Comparison of ENCODE assay signal across 8 cellular contexts in the genomic region with DNA sequence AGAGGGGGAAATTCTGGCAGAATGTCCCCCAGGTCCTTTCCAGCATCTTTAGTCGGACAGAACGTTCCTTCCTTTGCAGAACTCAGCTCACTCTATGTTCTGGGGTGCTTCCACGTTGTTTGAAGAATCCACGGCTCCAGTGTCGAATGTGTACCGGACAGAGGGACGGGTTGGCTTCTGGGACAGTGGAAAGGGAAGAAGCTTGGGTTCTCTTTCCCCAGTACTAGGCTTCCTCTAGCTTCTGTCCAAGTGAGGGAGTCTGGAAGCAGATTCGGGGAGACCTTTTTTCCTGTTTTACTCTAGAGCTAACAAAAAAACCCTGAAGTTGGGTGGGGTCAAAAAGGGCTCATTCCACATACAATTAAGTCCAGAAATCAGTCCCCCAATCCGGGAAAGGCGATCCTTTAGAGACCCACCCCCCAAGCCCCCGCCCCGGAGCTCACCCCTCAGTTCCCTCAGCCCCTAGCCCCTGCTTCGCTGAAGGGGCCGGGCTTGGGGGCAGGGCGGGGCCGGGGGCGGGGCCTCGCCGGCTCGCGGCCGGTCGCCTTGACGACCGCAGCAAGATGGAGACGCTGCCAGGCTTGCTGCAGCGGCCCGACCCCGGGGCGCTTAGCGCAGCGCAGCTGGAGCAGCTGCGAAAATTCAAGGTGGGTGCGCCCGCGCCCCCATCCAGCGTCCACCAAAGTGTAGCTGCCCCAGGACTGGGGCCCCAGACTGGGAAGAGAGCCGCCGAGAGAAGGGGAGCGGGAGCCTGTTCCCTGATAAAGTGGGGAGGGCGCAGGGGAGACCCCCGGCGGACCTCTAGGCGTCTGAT. TPM values are rescaled to one million over a fixed set of nuclear protein-coding genes. Genes with fewer than 3 reads are reported as not detected.
DNase-seq lines count a peak whose midpoint lies in the region; ATAC-seq and TF ChIP-seq lines count a peak whose summit lies in the region.

RIIAD1 (plus strand) TSS at position 549 of the 814 bp plus-strand sequence; CDS start at position 564, 15 bp downstream.

- no peak within 1 kb of the TSS for H3K27ac Mint-ChIP-seq in activated T-helper 17 cell treated with anti-CD3 and anti-CD28 coated beads, Interleukin-2, amount 50 U/mL, for 72 hours
- H3K27ac Mint-ChIP-seq in progenitor cell of endocrine pancreas, result no peak within 1 kb of the TSS

- peaks cover 7% of the 10 kb centered on the region for H3K4me1 Mint-ChIP-seq in activated T-helper 17 cell treated with anti-CD3 and anti-CD28 coated beads, Interleukin-2, amount 50 U/mL, for 72 hours
- H3K4me1 Mint-ChIP-seq in progenitor cell of endocrine pancreas (ENCODE audit: low read depth), result peaks cover 21% of the 10 kb centered on the region

- H3K4me3 Mint-ChIP-seq in activated T-helper 17 cell treated with anti-CD3 and anti-CD28 coated beads, Interleukin-2, amount 50 U/mL, for 72 hours, result peak within 1 kb of the TSS; percentile 66
- peak within 1 kb of the TSS; percentile 64 for H3K4me3 Mint-ChIP-seq in progenitor cell of endocrine pancreas (ENCODE audit: low read depth)

- TF ChIP-seq CTCF in AG04450 (IDR thresholded peaks at IDR 0.05; ENCODE audit: low read depth, low read length) (no peak), progenitor cell of endocrine pancreas (IDR thresholded peaks at IDR 0.05; ENCODE audit: unreplicated experiment) (no peak)

- peaks cover 53% of the 10 kb centered on the region for H3K27me3 ChIP-seq in AG04450 (ENCODE audit: control insufficient read depth, insufficient read depth, low read length)

- intact Hi-C loops in Right ventricle myocardium superior (cut with DNase I), result no loop called here

- H3K4me3 ChIP-seq in AG04450 (ENCODE audit: low read depth, low read length), result peak within 1 kb of the TSS; percentile 53

- no peak for DNase-seq in AG04450 (ENCODE audit: low read depth, low spot score)
- DNase-seq in NCI-H146 (lab: John Stamatoyannopoulos, UW), result peak; percentile 49
- DNase-seq in Right ventricle myocardium superior, result peak; percentile 56
- DNase-seq in progenitor cell of endocrine pancreas (ENCODE audit: low spot score, unreplicated experiment), result no peak
- no peak for DNase-seq in Kasumi-1 (lab: John Stamatoyannopoulos, UW)

- POLR2A ChIA-PET in AG04450 (lab: Yijun Ruan, JAX), result no interaction called here

- no peak within 1 kb of the TSS for H3K27ac ChIP-seq in AG04450 (ENCODE audit: low read depth, low read length)

- CTCF ChIA-PET in AG04450 (lab: Charles Lee), result interaction anchor here (0.7 to 1.9 kb wide), 4 partner anchors 13 to 127 kb away, joined by 3 to 16 read pairs (median 4); no protein-coding TSS in a partner anchor

- no peaks in the 10 kb centered on the region for H3K9me3 ChIP-seq in AG04450 (ENCODE audit: control insufficient read depth, insufficient read depth, low read length)

- peaks cover 49% of the 10 kb centered on the region for H3K27me3 Mint-ChIP-seq in activated T-helper 17 cell treated with anti-CD3 and anti-CD28 coated beads, Interleukin-2, amount 50 U/mL, for 72 hours
- H3K27me3 Mint-ChIP-seq in progenitor cell of endocrine pancreas, result peaks cover 72% of the 10 kb centered on the region

- ATAC-seq in GM19351 (IDR thresholded peaks at IDR 0.05; ENCODE audit: unreplicated experiment) (peak; percentile 55), Right ventricle myocardium superior (ENCODE audit: poor library complexity) (peak; percentile 86), HG03457 (IDR thresholded peaks at IDR 0.05; ENCODE audit: unreplicated experiment) (no peak)
- ATAC-seq in activated T-helper 17 cell treated with anti-CD3 and anti-CD28 coated beads, Interleukin-2, amount 50 U/mL, for 72 hours (replicated peaks), result peak; percentile 84

- H3K36me3 Mint-ChIP-seq in activated T-helper 17 cell treated with anti-CD3 and anti-CD28 coated beads, Interleukin-2, amount 50 U/mL, for 72 hours (ENCODE audit: low read depth), result no peaks in the 10 kb centered on the region
- no peaks in the 10 kb centered on the region for H3K36me3 Mint-ChIP-seq in progenitor cell of endocrine pancreas (ENCODE audit: insufficient read depth)

- H3K9me3 Mint-ChIP-seq in activated T-helper 17 cell treated with anti-CD3 and anti-CD28 coated beads, Interleukin-2, amount 50 U/mL, for 72 hours, result no peaks in the 10 kb centered on the region
- H3K9me3 Mint-ChIP-seq in progenitor cell of endocrine pancreas (ENCODE audit: low read depth), result no peaks in the 10 kb centered on the region

RNA-seq across cellular contexts. Expression of gene RIIAD1, which starts in this region (rescaled TPM):
- polyA plus RNA-seq in AG04450 (2011; rRNA removed), result not detected in 2 replicates
- not detected in 2 replicates for polyA minus RNA-seq in AG04450 (2011; rRNA and poly(A)+ RNA removed)
- not detected for total RNA-seq in activated T-helper 17 cell treated with anti-CD3 and anti-CD28 coated beads, Interleukin-2, amount 50 U/mL, for 72 hours
- total RNA-seq in Right ventricle myocardium superior (8.3 TPM), progenitor cell of endocrine pancreas (0.51 and 1.2 TPM in 2 replicates)

Comparison
In these comparisons a context has a peak if more than half of its experiments do, and no peak if none do; other contexts are left out.
1. Peak in ATAC-seq in activated T-helper 17 cell treated with anti-CD3 and anti-CD28 coated beads, Interleukin-2, amount 50 U/mL, for 72 hours; RNA of the gene not detected or under 1 TPM.
2. DNase-seq: peak in NCI-H146 (single experiment) and Right ventricle myocardium superior (single experiment); none in AG04450 (single experiment), progenitor cell of endocrine pancreas (single experiment) and Kasumi-1 (0 of 2).